8 cellular contexts compared by ENCODE assay signal in genomic region chr6:105991561-105992314, GRCh38.
A peak's percentile ranks its signal among the peaks of the same experiment; 100 is the strongest.
DNase-seq lines count a peak whose midpoint lies in the region; ATAC-seq lines count a peak whose summit lies in the region.

No MANE protein-coding gene starts in this region.

- DNase-seq in NCI-H2227 (lab: John Stamatoyannopoulos, UW; ENCODE audit: unreplicated experiment) (peak; percentile 39), NCI-H2227 treated with DMSO at 0.1 percent for 48 hours (lab: John Stamatoyannopoulos, UW) (no peak), NCI-H146 treated with DMSO at 0.1 percent for 48 hours (lab: John Stamatoyannopoulos, UW; ENCODE audit: unreplicated experiment) (peak; percentile 10), iPS DF 6.9 (ENCODE audit: low read depth, low spot score) (no peak), NCI-H1694 treated with DMSO at 0.1 percent for 48 hours (lab: John Stamatoyannopoulos, UW) (no peak)
- peak; percentile 69 for DNase-seq in activated naive CD4-positive, alpha-beta T cell treated with anti-CD3 and anti-CD28 coated beads for 36 hours
- peak; percentile 39 for DNase-seq in stimulated activated CD4-positive, alpha-beta T cell treated with anti-CD3 and anti-CD28 coated beads, Interleukin-15, amount 100 ng/mL, for 24 hours

- H3K9me3 Mint-ChIP-seq in activated naive CD4-positive, alpha-beta T cell treated with anti-CD3 and anti-CD28 coated beads for 36 hours, result no peaks in the 10 kb centered on the region

- ATAC-seq in HG02571 (IDR thresholded peaks at IDR 0.05; ENCODE audit: unreplicated experiment), result peak; percentile 27

- H3K27ac ChIP-seq in iPS DF 6.9 (ENCODE audit: low read length), result no peak overlapping the region

- intact Hi-C loops in activated naive CD4-positive, alpha-beta T cell treated with anti-CD3 and anti-CD28 coated beads for 36 hours (cut with micrococcal nuclease), result loop anchor here (1.0 to 5.0 kb wide), 12 partner anchors 10 to 529 kb away; partner anchors contain the start of genes ATG5 and PRDM1

- H3K36me3 Mint-ChIP-seq in activated naive CD4-positive, alpha-beta T cell treated with anti-CD3 and anti-CD28 coated beads for 36 hours (ENCODE audit: low read depth), result no peaks in the 10 kb centered on the region

- CTCF ChIA-PET in activated naive CD4-positive, alpha-beta T cell treated with anti-CD3 and anti-CD28 coated beads for 36 hours (lab: Charles Lee), result interaction anchor here (1.5 to 4.3 kb wide), 3 partner anchors 94 to 231 kb away, joined by 4 to 21 read pairs (median 6); partner anchors contain the start of gene PRDM1

- WGBS in iPS DF 6.9 (ENCODE audit: insufficient coverage, insufficient read length), result no CpG with 5 or more reads among the region's 23 CpGs

- H3K27ac Mint-ChIP-seq in activated naive CD4-positive, alpha-beta T cell treated with anti-CD3 and anti-CD28 coated beads for 36 hours, result peak overlapping the region; percentile 74

- H3K9me3 ChIP-seq in iPS DF 6.9 (ENCODE audit: control insufficient read depth, insufficient read depth, low read length), result no peaks in the 10 kb centered on the region

- peaks cover 73% of the 10 kb centered on the region for H3K27me3 Mint-ChIP-seq in activated naive CD4-positive, alpha-beta T cell treated with anti-CD3 and anti-CD28 coated beads for 36 hours (ENCODE audit: low read depth)

- no peaks in the 10 kb centered on the region for H3K36me3 ChIP-seq in iPS DF 6.9 (ENCODE audit: control insufficient read depth, insufficient read depth, low read length)

- peak overlapping the region; percentile 27; the same call in 1 of the 2 replicates for H3K4me3 ChIP-seq in iPS DF 6.9 (ENCODE audit: low read length)

- H3K27me3 ChIP-seq in iPS DF 6.9 (ENCODE audit: control insufficient read depth, insufficient read depth, low read length), result peaks cover 61% of the 10 kb centered on the region

- peaks cover 22% of the 10 kb centered on the region for H3K4me1 Mint-ChIP-seq in activated naive CD4-positive, alpha-beta T cell treated with anti-CD3 and anti-CD28 coated beads for 36 hours (ENCODE audit: low read depth)

- no peaks in the 10 kb centered on the region; the same call in 1 of the 2 replicates for H3K4me1 ChIP-seq in iPS DF 6.9 (ENCODE audit: control insufficient read depth, insufficient read depth, low read length)

- peak overlapping the region; percentile 88 for H3K4me3 Mint-ChIP-seq in activated naive CD4-positive, alpha-beta T cell treated with anti-CD3 and anti-CD28 coated beads for 36 hours

Comparison
In these comparisons a context has a peak if more than half of its experiments do, and no peak if none do; other contexts are left out.
1. DNase-seq: peak in NCI-H2227 (single experiment), NCI-H146 treated with DMSO at 0.1 percent for 48 hours (single experiment), activated naive CD4-positive, alpha-beta T cell treated with anti-CD3 and anti-CD28 coated beads for 36 hours (single experiment) and stimulated activated CD4-positive, alpha-beta T cell treated with anti-CD3 and anti-CD28 coated beads, Interleukin-15, amount 100 ng/mL, for 24 hours (single experiment); none in NCI-H2227 treated with DMSO at 0.1 percent for 48 hours (single experiment), iPS DF 6.9 (single experiment) and NCI-H1694 treated with DMSO at 0.1 percent for 48 hours (single experiment).